28 cellular contexts compared by ENCODE assay signal in genomic region chr15:71352765-71353164, GRCh38.
"Had no signal": no experiment of that assay in that cellular context is flagged by ENCODE, and none has a peak within 500 bp of the region (broad histone marks: within the 10 kb centered on the region; RNA-seq: fewer than 3 reads in every experiment).

No MANE protein-coding gene starts in this region.

- H3K4me3 ChIP-seq: ascending aorta, cardiac muscle cell, MG63, SJSA1 had no signal

- H3K4me1 Mint-ChIP-seq: activated CD4-positive, alpha-beta T cell treated with anti-CD3 and anti-CD28 coated beads, Interleukin-2, amount 10 ng/mL, durations not matched to agents 7 days and 5 days; activated naive CD8-positive, alpha-beta T cell treated with anti-CD3 and anti-CD28 coated beads, Interleukin-2, amount 10 ng/mL, durations not matched to agents 7 days and 5 days had no signal

- H3K36me3 Mint-ChIP-seq: activated naive CD4-positive, alpha-beta T cell treated with anti-CD3 and anti-CD28 coated beads, Interleukin-2, amount 50 U/mL, for 24 hours; activated naive CD8-positive, alpha-beta T cell treated with anti-CD3 and anti-CD28 coated beads, Interleukin-2, amount 10 ng/mL, durations not matched to agents 7 days and 5 days had no signal

- H3K9me3 ChIP-seq: ascending aorta, MG63, SJSA1, SK-N-SH had no signal

- H3K27me3 Mint-ChIP-seq: activated naive CD4-positive, alpha-beta T cell treated with anti-CD3 and anti-CD28 coated beads, Interleukin-2, amount 50 U/mL, for 24 hours; activated naive CD8-positive, alpha-beta T cell treated with anti-CD3 and anti-CD28 coated beads, Interleukin-2, amount 10 ng/mL, durations not matched to agents 7 days and 5 days had no signal

- DNase-seq: activated CD4-positive, alpha-beta T cell treated with anti-CD3 and anti-CD28 coated beads for 36 hours; activated CD4-positive, alpha-beta T cell treated with anti-CD3 and anti-CD28 coated beads, Interleukin-2, amount 10 ng/mL, durations not matched to agents 7 days and 5 days; activated CD4-positive, alpha-beta T cell treated with anti-CD3 and anti-CD28 coated beads, Interleukin-2, amount 50 U/mL, for 48 hours; activated CD8-positive, alpha-beta T cell treated with anti-CD3 and anti-CD28 coated beads, Interleukin-2, amount 10 ng/mL, durations not matched to agents 7 days and 5 days; activated gamma-delta T cell; activated naive CD4-positive, alpha-beta T cell treated with Interleukin-2 at 50 U/mL for 16 hours; activated naive CD8-positive, alpha-beta T cell treated with anti-CD3 and anti-CD28 coated beads, Interleukin-2, amount 10 ng/mL, durations not matched to agents 7 days and 5 days; activated T-cell treated with anti-CD3 and anti-CD28 coated beads, Interleukin-2, amount 50 U/mL, for 24 hours; amygdala; Kasumi-1; KG1; MG63; NCI-H1048; NCI-H1436 treated with DMSO at 0.1 percent for 48 hours; NCI-H1694 treated with DMSO at 0.1 percent for 48 hours; NCI-H2029; NCI-H345; NCI-H524 treated with DMSO at 0.1 percent for 48 hours; SHP77 treated with DMSO at 0.1 percent for 48 hours; SK-N-SH had no signal

- H3K9me3 Mint-ChIP-seq: activated CD4-positive, alpha-beta T cell treated with anti-CD3 and anti-CD28 coated beads, Interleukin-2, amount 10 ng/mL, durations not matched to agents 7 days and 5 days; activated naive CD4-positive, alpha-beta T cell treated with anti-CD3 and anti-CD28 coated beads, Interleukin-2, amount 50 U/mL, for 24 hours; activated naive CD8-positive, alpha-beta T cell treated with anti-CD3 and anti-CD28 coated beads, Interleukin-2, amount 10 ng/mL, durations not matched to agents 7 days and 5 days; activated T-cell treated with anti-CD3 and anti-CD28 coated beads, Interleukin-2, amount 50 U/mL, for 24 hours; activated T-helper 2 cell treated with anti-CD3 and anti-CD28 coated beads, Interferon-gamma antibody, Interleukin-2, Interleukin-4, amounts not matched to agents 10 μg/mL and 5 μg/mL and 100 μg/mL, durations not matched to agents 14 hours and 24 hours and 36 hours; T-helper 1 cell treated with Interleukin-12 subunit alpha and Interleukin-12 subunit beta and Interleukin-4 antibody, amounts not matched to agents 30 μg/mL and 1 μg/mL, for 36 hours; T-helper 2 cell treated with Interferon-gamma antibody and Interleukin-4, amounts not matched to agents 5 μg/mL and 100 μg/mL, for 36 hours had no signal

- H3K27ac ChIP-seq: ascending aorta, cardiac muscle cell, SJSA1 had no signal

- H3K36me3 ChIP-seq: ascending aorta, cardiac muscle cell, SJSA1 had no signal

- H3K4me3 Mint-ChIP-seq: activated CD4-positive, alpha-beta T cell treated with anti-CD3 and anti-CD28 coated beads for 36 hours; activated CD4-positive, alpha-beta T cell treated with anti-CD3 and anti-CD28 coated beads, Interleukin-2, amount 10 ng/mL, durations not matched to agents 7 days and 5 days; activated CD8-positive, alpha-beta T cell treated with anti-CD3 and anti-CD28 coated beads, Interleukin-2, amount 10 ng/mL, durations not matched to agents 7 days and 5 days; activated naive CD4-positive, alpha-beta T cell treated with anti-CD3 and anti-CD28 coated beads, Interleukin-2, amount 50 U/mL, for 24 hours; activated naive CD8-positive, alpha-beta T cell treated with anti-CD3 and anti-CD28 coated beads, Interleukin-2, amount 10 ng/mL, durations not matched to agents 7 days and 5 days; activated T-cell treated with anti-CD3 and anti-CD28 coated beads, Interleukin-2, amount 50 U/mL, for 24 hours; T-helper 1 cell treated with Interleukin-12 subunit alpha and Interleukin-12 subunit beta and Interleukin-4 antibody, amounts not matched to agents 30 μg/mL and 1 μg/mL, for 36 hours; T-helper 2 cell treated with Interferon-gamma antibody and Interleukin-4, amounts not matched to agents 5 μg/mL and 100 μg/mL, for 36 hours had no signal

- ATAC-seq: activated CD4-positive, alpha-beta T cell treated with anti-CD3 and anti-CD28 coated beads for 36 hours; activated CD8-positive, alpha-beta T cell treated with anti-CD3 and anti-CD28 coated beads, Interleukin-2, amount 10 ng/mL, durations not matched to agents 7 days and 5 days; Panc1 had no signal

- H3K27me3 ChIP-seq: ascending aorta, cardiac muscle cell, MG63, SJSA1 had no signal

- H3K27ac Mint-ChIP-seq: activated CD4-positive, alpha-beta T cell treated with anti-CD3 and anti-CD28 coated beads for 36 hours; activated CD4-positive, alpha-beta T cell treated with anti-CD3 and anti-CD28 coated beads, Interleukin-2, amount 10 ng/mL, durations not matched to agents 7 days and 5 days; activated CD8-positive, alpha-beta T cell treated with anti-CD3 and anti-CD28 coated beads, Interleukin-2, amount 10 ng/mL, durations not matched to agents 7 days and 5 days; activated naive CD4-positive, alpha-beta T cell treated with anti-CD3 and anti-CD28 coated beads, Interleukin-2, amount 50 U/mL, for 24 hours; activated naive CD8-positive, alpha-beta T cell treated with anti-CD3 and anti-CD28 coated beads, Interleukin-2, amount 10 ng/mL, durations not matched to agents 7 days and 5 days; activated T-cell treated with anti-CD3 and anti-CD28 coated beads, Interleukin-2, amount 50 U/mL, for 24 hours; activated T-helper 2 cell treated with anti-CD3 and anti-CD28 coated beads, Interferon-gamma antibody, Interleukin-2, Interleukin-4, amounts not matched to agents 10 μg/mL and 5 μg/mL and 100 μg/mL, durations not matched to agents 14 hours and 24 hours and 36 hours; T-helper 1 cell treated with Interleukin-12 subunit alpha and Interleukin-12 subunit beta and Interleukin-4 antibody, amounts not matched to agents 30 μg/mL and 1 μg/mL, for 36 hours; T-helper 2 cell treated with Interferon-gamma antibody and Interleukin-4, amounts not matched to agents 5 μg/mL and 100 μg/mL, for 36 hours had no signal
